ENCODE assay signal across 17 cellular contexts in the genomic region with DNA sequence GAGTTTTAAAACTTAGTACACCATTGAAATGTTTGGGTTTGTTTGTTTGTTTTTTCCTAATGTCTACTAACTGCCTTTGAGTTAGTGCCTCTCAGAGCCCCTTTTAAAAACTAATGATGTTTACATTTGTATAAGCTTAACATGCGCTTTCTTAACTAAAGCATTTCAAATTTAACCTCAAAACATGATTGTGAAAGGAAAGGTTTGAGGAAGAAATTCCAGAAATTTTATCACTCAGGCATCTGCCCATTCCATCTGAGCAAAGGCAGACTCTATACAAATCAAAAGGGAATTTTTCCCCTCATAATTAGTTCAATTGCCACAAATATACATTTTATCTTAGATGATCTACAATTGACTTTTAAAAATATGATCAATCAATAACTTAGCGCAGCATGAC.
"Had no signal": no experiment of that assay in that cellular context is flagged by ENCODE, and none has a peak within 500 bp of the region (broad histone marks: within the 10 kb centered on the region; RNA-seq: fewer than 3 reads in every experiment).

No MANE protein-coding gene starts in this region.

- H3K27me3 ChIP-seq: ovary, right atrium auricular region, right lobe of liver, spleen, suprapubic skin, tibial artery, uterus had no signal

- H3K36me3 ChIP-seq: left ventricle myocardium inferior, ovary, right atrium auricular region, right lobe of liver, spleen, suprapubic skin, thoracic aorta, tibial artery, uterus had no signal

- H3K27ac ChIP-seq: left ventricle myocardium inferior, ovary, right lobe of liver, skin epidermis, spleen, suprapubic skin, thoracic aorta, tibial artery, uterus had no signal

- H3K4me3 ChIP-seq: left ventricle myocardium inferior, lung, mucosa of descending colon, ovary, right atrium auricular region, right lobe of liver, skin epidermis, spleen, suprapubic skin, thoracic aorta, tibial artery, uterus had no signal

- H3K9me3 ChIP-seq: left ventricle myocardium inferior, mucosa of descending colon, ovary, right atrium auricular region, right lobe of liver, spleen, suprapubic skin, thoracic aorta, tibial artery, uterus had no signal

- H3K4me1 ChIP-seq: right lobe of liver, spleen, suprapubic skin, tibial artery, uterus had no signal

- DNase-seq: left ventricle myocardium inferior; mesendoderm; midbrain; mucosa of descending colon; naive thymus-derived CD4-positive, alpha-beta T cell; ovary; right lobe of liver; spleen; stimulated activated CD4-positive, alpha-beta T cell treated with anti-CD3 and anti-CD28 coated beads, Interleukin-4, amount 100 ng/mL, for 24 hours; stimulated activated naive CD4-positive, alpha-beta T cell; tibial artery; uterus had no signal
